ENCODE assay signal across 9 cellular contexts in genomic region chr10:124864421-124865193, GRCh38.
DNase-seq lines count a peak whose midpoint lies in the region; ATAC-seq and TF ChIP-seq lines count a peak whose summit lies in the region.
"Had no signal": no experiment of that assay in that cellular context is flagged by ENCODE, and none has a peak within 500 bp of the region (broad histone marks: within the 10 kb centered on the region; RNA-seq: fewer than 3 reads in every experiment).

No MANE protein-coding gene starts in this region.

- CTCF ChIA-PET in CD4-positive, alpha-beta T cell (lab: Charles Lee), result no interaction called here

- POLR2A ChIA-PET in CD4-positive, alpha-beta T cell (lab: Charles Lee), result no interaction called here

- H3K27ac ChIP-seq in VCaP, result peak overlapping the region; percentile 59
- peak overlapping the region in 1 of 5 donors; percentile 27 for H3K27ac ChIP-seq in stomach
- no peak overlapping the region for H3K27ac ChIP-seq in CD4-positive, alpha-beta T cell (ENCODE audit: low read depth, low read length)
- H3K27ac ChIP-seq: SK-N-MC had no signal

- no peaks in the 10 kb centered on the region for H3K9me3 ChIP-seq in stomach
- no peaks in the 10 kb centered on the region for H3K9me3 ChIP-seq in BE2C
- no peaks in the 10 kb centered on the region for H3K9me3 ChIP-seq in CD4-positive, alpha-beta T cell (ENCODE audit: control insufficient read depth, low read length)

- no peaks in the 10 kb centered on the region for H3K36me3 Mint-ChIP-seq in CD4-positive, alpha-beta T cell (ENCODE audit: low read depth)

- intact Hi-C loops in left cardiac atrium (cut with DNase I), result no loop called here
- intact Hi-C loops in stomach (cut with DNase I; ENCODE audit: low total_unique reads), result no loop called here
- intact Hi-C loops in CD4-positive, alpha-beta T cell (cut with DNase I, micrococcal nuclease), result no loop called here

- no peak overlapping the region for H3K27ac Mint-ChIP-seq in CD4-positive, alpha-beta T cell

- no peaks in the 10 kb centered on the region for H3K27me3 ChIP-seq in stomach
- H3K27me3 ChIP-seq in BE2C, result no peaks in the 10 kb centered on the region
- no peaks in the 10 kb centered on the region for H3K27me3 ChIP-seq in CD4-positive, alpha-beta T cell (ENCODE audit: control insufficient read depth, insufficient read depth, low read length)

- TF ChIP-seq POLR2A in stomach (IDR thresholded peaks at IDR 0.05), result no peak

- WGBS in stomach, 5 donors, result 25 to 51% (median 33%) methylated on average over 9 to 10 of the region's 10 CpGs

- ATAC-seq in left cardiac atrium, result peak; percentile 98 to 99
- ATAC-seq in CD4-positive, alpha-beta T cell (ENCODE audit: poor library complexity), result no peak

- H3K4me1 ChIP-seq in stomach (peaks cover 0 to 16% (median 9%) of the 10 kb centered on the region in 4 donors), BE2C (no peaks in the 10 kb centered on the region)

- no peaks in the 10 kb centered on the region for H3K4me1 Mint-ChIP-seq in CD4-positive, alpha-beta T cell (ENCODE audit: low read depth)

- H3K9me3 Mint-ChIP-seq in CD4-positive, alpha-beta T cell, result no peaks in the 10 kb centered on the region

- H3K4me3 ChIP-seq in stomach (no peak overlapping the region), BE2C (ENCODE audit: low read depth, low read length) (no peak overlapping the region)
- H3K4me3 ChIP-seq: SK-N-MC had no signal

- TF ChIP-seq EP300 in stomach (IDR thresholded peaks at IDR 0.05), result no peak

- no peaks in the 10 kb centered on the region for H3K36me3 ChIP-seq in stomach
- no peaks in the 10 kb centered on the region for H3K36me3 ChIP-seq in BE2C

- H3K4me3 Mint-ChIP-seq in CD4-positive, alpha-beta T cell, result no peak overlapping the region

- H3K27me3 Mint-ChIP-seq in CD4-positive, alpha-beta T cell, result no peaks in the 10 kb centered on the region

- DNase-seq in HuH-7 (ENCODE audit: low spot score) (peak; percentile 76), left cardiac atrium (peak; percentile 81), stomach (peak; percentile 74), BE2C (no peak), epidermal melanocyte (ENCODE audit: insufficient read length, low spot score) (no peak), GM20000 (ENCODE audit: low spot score) (no peak)
- DNase-seq in CD4-positive, alpha-beta T cell, result no peak

- TF ChIP-seq CTCF in VCaP (conservative IDR thresholded peaks at IDR 0.05) (no peak), stomach (IDR thresholded peaks at IDR 0.05) (no peak), BE2C (IDR thresholded peaks at IDR 0.05; ENCODE audit: low read depth, low read length) (no peak), GM20000 (IDR thresholded peaks at IDR 0.05; ENCODE audit: extremely low read depth, missing control alignments) (no peak)
- TF ChIP-seq CTCF in CD4-positive, alpha-beta T cell (IDR thresholded peaks at IDR 0.05), result no peak

Comparison
In these comparisons a context has a peak if more than half of its experiments do, and no peak if none do; other contexts are left out.
1. DNase-seq: peak in HuH-7 (single experiment), left cardiac atrium (single experiment) and stomach (single experiment); none in BE2C (single experiment), epidermal melanocyte (single experiment), GM20000 (single experiment) and CD4-positive, alpha-beta T cell (0 of 10).